ENCODE assay signal across 8 cellular contexts in genomic region chr5:83564069-83564749, GRCh38.
A peak's percentile ranks its signal among the peaks of the same experiment; 100 is the strongest.
DNase-seq lines count a peak whose midpoint lies in the region; ATAC-seq and TF ChIP-seq lines count a peak whose summit lies in the region.

No MANE protein-coding gene starts in this region.

- H4K20me1 ChIP-seq in KMS-11 (ENCODE audit: insufficient read depth): no peaks in the 10 kb centered on the region
- H4K20me1 ChIP-seq in SK-N-SH (ENCODE audit: insufficient read depth): no peaks in the 10 kb centered on the region

- H3K4me1 ChIP-seq in KMS-11 (ENCODE audit: low read depth, poor library complexity, severe bottlenecking) (peaks cover 18% of the 10 kb centered on the region), SK-N-SH (ENCODE audit: control insufficient read depth in 1 of 2, insufficient read depth in 2 of 2, low read depth in 1 of 2, low read length in 1 of 2) (peaks cover 10 to 12% of the 10 kb centered on the region in 2 experiments; a peak in 3 of 4 replicates)

- no peaks in the 10 kb centered on the region for H3K9me2 ChIP-seq in SK-N-SH

- H3K9me3 ChIP-seq in SK-N-SH: no peaks in the 10 kb centered on the region

- H2AFZ ChIP-seq in KMS-11 (ENCODE audit: low read depth) (no peak overlapping the region), SK-N-SH (ENCODE audit: low read depth) (no peak overlapping the region)

- 25% methylated on average over 5 of the region's 5 CpGs for WGBS in SK-N-SH (ENCODE audit: low lambda C conversion rate)

- TF ChIP-seq EP300 in SK-N-SH (IDR thresholded peaks at IDR 0.05; ENCODE audit: borderline replicate concordance in 1 of 2, low read depth in 1 of 2, low read length in 1 of 2): no peak

- TF ChIP-seq RAD21 in SK-N-SH (IDR thresholded peaks at IDR 0.05; ENCODE audit: low read length): peak; percentile 83

- DNase-seq in Ammon's horn (ENCODE audit: low spot score) (peak; percentile 76), SK-N-SH (peak; percentile 13), fibroblast of villous mesenchyme (ENCODE audit: low read depth) (peak; percentile 66), retina (peak; percentile 42), AG20443 (ENCODE audit: low spot score) (no peak)
- DNase-seq in activated CD8-positive, alpha-beta memory T cell treated with anti-CD3 and anti-CD28 coated beads, Interleukin-2, amount 50 U/mL, for 48 hours: no peak

- H3K27me3 ChIP-seq in KMS-11 (ENCODE audit: insufficient read depth, low read depth): no peaks in the 10 kb centered on the region
- no peaks in the 10 kb centered on the region for H3K27me3 ChIP-seq in SK-N-SH (ENCODE audit: insufficient read depth)

- CTCF ChIA-PET in SK-N-SH (lab: Yijun Ruan, JAX): interaction anchor here (0.6 to 8.6 kb wide), 20 partner anchors 11 to 1228 kb away, joined by 3 to 51 read pairs (median 3); partner anchors contain the start of gene VCAN

- H3K36me3 ChIP-seq in KMS-11 (ENCODE audit: insufficient read depth) (no peaks in the 10 kb centered on the region), SK-N-SH (replicated peaks in 1 of 2; ENCODE audit: control insufficient read depth in 1 of 2, insufficient read depth in 2 of 2, low read length in 1 of 2) (peaks cover 44 to 80% of the 10 kb centered on the region in 2 experiments)

- H3K27ac ChIP-seq in KMS-11 (no peak overlapping the region), SK-N-SH (ENCODE audit: low read depth in 2 of 2, low read length in 1 of 2) (peak overlapping the region; percentile 14 to 16; a peak in 1 of 4 replicates)

- peak; percentile 87 for TF ChIP-seq CTCF in KMS-11 (conservative IDR thresholded peaks at IDR 0.05; ENCODE audit: low read depth, low read length)
- TF ChIP-seq CTCF in SK-N-SH (IDR thresholded peaks at IDR 0.05): peak; percentile 78
- TF ChIP-seq CTCF in fibroblast of villous mesenchyme (IDR thresholded peaks at IDR 0.05; ENCODE audit: insufficient read depth, low read depth, low read length): peak; percentile 49

- H3K79me2 ChIP-seq in KMS-11 (ENCODE audit: insufficient read depth, low read depth) (no peaks in the 10 kb centered on the region), SK-N-SH (ENCODE audit: insufficient read depth) (peaks cover 23% of the 10 kb centered on the region; the same call in 1 of the 2 replicates)

- H3K9ac ChIP-seq in KMS-11 (no peak overlapping the region), SK-N-SH (no peak overlapping the region)

- peaks cover 43% of the 10 kb centered on the region for H3F3A ChIP-seq in SK-N-SH (replicated peaks; ENCODE audit: insufficient read depth)

- H3K4me2 ChIP-seq in KMS-11 (no peak overlapping the region), SK-N-SH (no peak overlapping the region)

- POLR2A ChIA-PET in SK-N-SH (lab: Yijun Ruan, JAX): no interaction called here

- H3K4me3 ChIP-seq in KMS-11 (IDR thresholded peaks at IDR 0.05; ENCODE audit: insufficient read depth, low read depth, low read length) (no peak overlapping the region), SK-N-SH (ENCODE audit: low read depth in 2 of 2, low read length in 1 of 2) (no peak overlapping the region; a peak in 1 of 4 replicates), fibroblast of villous mesenchyme (ENCODE audit: low read depth, low read length) (no peak overlapping the region)

- ATAC-seq in GM18868 (IDR thresholded peaks at IDR 0.05; ENCODE audit: unreplicated experiment): peak; percentile 79

TF ChIP-seq in SK-N-SH, 30 proteins besides CTCF, POLR2A, EP300 and RAD21:
- TF ChIP-seq SMC3 (IDR thresholded peaks at IDR 0.05; ENCODE audit: low read depth, low read length): peak; percentile 58
- TF ChIP-seq RFX5 (IDR thresholded peaks at IDR 0.05; ENCODE audit: low read length): no peak
TF ChIP-seq in SK-N-SH: peak in this region for 1.

Comparison
In these comparisons a context has a peak if more than half of its experiments do, and no peak if none do; other contexts are left out.
1. DNase-seq: peak in Ammon's horn (single experiment), SK-N-SH (single experiment), fibroblast of villous mesenchyme (single experiment) and retina (single experiment); none in activated CD8-positive, alpha-beta memory T cell treated with anti-CD3 and anti-CD28 coated beads, Interleukin-2, amount 50 U/mL, for 48 hours (single experiment) and AG20443 (single experiment).
2. Peak in every context shown above with its lines, with median percentiles within 50 percentile points of each other: CTCF ChIP-seq.